19 cellular contexts compared by ENCODE assay signal in genomic region chr5:94941113-94941765, GRCh38.
"Had no signal": no experiment of that assay in that cellular context is flagged by ENCODE, and none has a peak within 500 bp of the region (broad histone marks: within the 10 kb centered on the region; RNA-seq: fewer than 3 reads in every experiment).

No MANE protein-coding gene starts in this region.

- H3K4me3 Mint-ChIP-seq: activated T-helper 1 cell treated with anti-CD3 and anti-CD28 coated beads, Interleukin-12 subunit alpha, Interleukin-12 subunit beta, Interleukin-2, Interleukin-4 antibody, amounts not matched to agents 30 ng/mL and 10 ng/mL and 1 ng/mL, durations not matched to agents 14 hours and 24 hours and 36 hours; memory B cell; naive thymus-derived CD8-positive, alpha-beta T cell; T-helper 17 cell had no signal

- H3K9me3 ChIP-seq: adrenal gland, gastrocnemius medialis, thyroid gland had no signal

- H3K4me1 ChIP-seq: adrenal gland, gastrocnemius medialis, thyroid gland had no signal

- H3K36me3 ChIP-seq: adrenal gland, gastrocnemius medialis, thyroid gland had no signal

- H3K36me3 Mint-ChIP-seq: activated naive CD4-positive, alpha-beta T cell treated with anti-CD3 and anti-CD28 coated beads, Interleukin-2, amount 50 U/mL, for 72 hours; memory B cell; naive thymus-derived CD8-positive, alpha-beta T cell had no signal

- ATAC-seq: activated naive CD4-positive, alpha-beta T cell treated with anti-CD3 and anti-CD28 coated beads, Interleukin-2, amount 50 U/mL, for 72 hours; gastrocnemius medialis; left ventricle myocardium superior; naive thymus-derived CD8-positive, alpha-beta T cell; T-helper 17 cell had no signal

- H3K4me3 ChIP-seq: adrenal gland, dorsolateral prefrontal cortex, gastrocnemius medialis, thyroid gland had no signal

- H3K4me1 Mint-ChIP-seq: memory B cell; naive thymus-derived CD8-positive, alpha-beta T cell had no signal

- H3K27me3 ChIP-seq: adrenal gland, dorsolateral prefrontal cortex, gastrocnemius medialis, thyroid gland had no signal

- H3K27ac ChIP-seq: adrenal gland, dorsolateral prefrontal cortex, gastrocnemius medialis, thyroid gland, VCaP had no signal

- DNase-seq: activated CD4-positive, alpha-beta T cell treated with anti-CD3 and anti-CD28 coated beads for 1 hour; activated CD8-positive, alpha-beta memory T cell treated with anti-CD3 and anti-CD28 coated beads for 24 hours; activated gamma-delta T cell treated with Interleukin-2 at 50 U/mL for 16 hours; adrenal gland; dorsolateral prefrontal cortex; gastrocnemius medialis; head of caudate nucleus; kidney glomerular epithelial cell; left ventricle myocardium superior; naive thymus-derived CD8-positive, alpha-beta T cell; stimulated activated CD4-positive, alpha-beta T cell treated with anti-CD3 and anti-CD28 coated beads, Interleukin-12 subunit alpha, Interleukin-12 subunit beta, amount 100 ng/mL, for 4 hours; stimulated activated CD4-positive, alpha-beta T cell treated with anti-CD3 and anti-CD28 coated beads, Interleukin-1b, Interleukin-23, amount 100 ng/mL, for 48 hours; stimulated activated naive CD4-positive, alpha-beta T cell treated with Interleukin-2 at 50 U/mL for 16 hours; T-helper 17 cell; thyroid gland had no signal

- H3K27ac Mint-ChIP-seq: activated naive CD4-positive, alpha-beta T cell treated with anti-CD3 and anti-CD28 coated beads, Interleukin-2, amount 50 U/mL, for 72 hours; activated T-helper 1 cell treated with anti-CD3 and anti-CD28 coated beads, Interleukin-12 subunit alpha, Interleukin-12 subunit beta, Interleukin-2, Interleukin-4 antibody, amounts not matched to agents 30 ng/mL and 10 ng/mL and 1 ng/mL, durations not matched to agents 14 hours and 24 hours and 36 hours; memory B cell; naive thymus-derived CD8-positive, alpha-beta T cell; T-helper 17 cell had no signal

- H3K9me3 Mint-ChIP-seq: activated naive CD4-positive, alpha-beta T cell treated with anti-CD3 and anti-CD28 coated beads, Interleukin-2, amount 50 U/mL, for 72 hours; activated T-helper 1 cell treated with anti-CD3 and anti-CD28 coated beads, Interleukin-12 subunit alpha, Interleukin-12 subunit beta, Interleukin-2, Interleukin-4 antibody, amounts not matched to agents 30 ng/mL and 10 ng/mL and 1 ng/mL, durations not matched to agents 14 hours and 24 hours and 36 hours; memory B cell; naive thymus-derived CD8-positive, alpha-beta T cell had no signal
